19 cellular contexts compared by ENCODE assay signal in genomic region chr11:69270929-69271328, GRCh38. TPM values are rescaled to one million over a fixed set of nuclear protein-coding genes. Genes with fewer than 3 reads are reported as not detected.
"Had no signal": no experiment of that assay in that cellular context is flagged by ENCODE, and none has a peak within 500 bp of the region (broad histone marks: within the 10 kb centered on the region; RNA-seq: fewer than 3 reads in every experiment).

No MANE protein-coding gene starts in this region.

- DNase-seq: activated B cell treated with CpG ODN at 0.5 μM for 24 hours; activated CD4-positive, alpha-beta memory T cell treated with anti-CD3 and anti-CD28 coated beads for 36 hours; activated CD4-positive, alpha-beta T cell treated with anti-CD3 and anti-CD28 coated beads for 4 hours; activated CD8-positive, alpha-beta memory T cell treated with anti-CD3 and anti-CD28 coated beads, Interleukin-2, amount 10 ng/mL, durations not matched to agents 7 days and 5 days; activated naive CD4-positive, alpha-beta T cell; activated naive CD8-positive, alpha-beta T cell treated with anti-CD3 and anti-CD28 coated beads for 36 hours; amniotic stem cell; effector CD8-positive, alpha-beta T cell; left cardiac atrium; nucleus accumbens; retina; stimulated activated naive CD4-positive, alpha-beta T cell; T-helper 1 cell; T-helper 9 cell had no signal

- H3K9me3 ChIP-seq: esophagus muscularis mucosa, spleen, thyroid gland had no signal

- H3K4me3 ChIP-seq: esophagus muscularis mucosa, lung, spleen, thyroid gland had no signal

- H3K27me3 ChIP-seq: spleen, thyroid gland had no signal

- H3K36me3 ChIP-seq: esophagus muscularis mucosa, spleen, thyroid gland had no signal

- H3K27ac ChIP-seq: esophagus muscularis mucosa, spleen, thyroid gland had no signal

RNA-seq across cellular contexts. Expression of gene MYEOV, which starts 23.0 kb away (rescaled TPM):
- total RNA-seq: activated CD8-positive, alpha-beta memory T cell treated with anti-CD3 and anti-CD28 coated beads, Interleukin-2, amount 10 ng/mL, durations not matched to agents 7 days and 5 days; activated naive CD8-positive, alpha-beta T cell treated with anti-CD3 and anti-CD28 coated beads for 36 hours; esophagus muscularis mucosa; urinary bladder had no signal
